ENCODE assay signal across 12 cellular contexts in the genomic region with DNA sequence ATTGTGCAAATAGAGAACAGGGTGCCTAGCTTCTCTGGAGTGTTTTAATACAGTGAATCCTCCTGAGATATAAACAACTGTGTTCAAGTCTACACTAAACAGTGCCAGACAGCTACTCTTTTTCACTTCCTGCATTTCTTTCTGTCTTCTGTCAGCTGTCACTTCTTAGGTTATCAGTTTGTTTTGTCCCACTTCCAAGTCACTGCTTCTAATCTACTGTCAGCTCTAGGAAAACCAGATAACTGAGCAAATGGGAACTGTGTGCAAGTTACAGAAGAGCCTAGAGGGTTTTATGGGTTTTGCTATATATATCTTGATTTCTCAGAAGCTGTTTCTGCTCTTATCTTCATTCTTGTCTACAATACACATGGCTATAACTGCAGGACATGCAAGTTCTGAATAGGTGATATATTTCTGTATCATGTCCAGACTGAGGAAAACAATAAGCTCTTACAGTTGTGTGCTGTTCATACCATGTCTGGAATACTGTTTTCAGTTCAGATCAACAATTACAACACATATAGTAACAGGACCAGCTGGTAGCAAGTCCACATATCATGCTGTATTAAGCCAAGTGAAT. TPM values are rescaled to one million over a fixed set of nuclear protein-coding genes. Genes with fewer than 3 reads are reported as not detected.
DNase-seq lines count a peak whose midpoint lies in the region; ATAC-seq and TF ChIP-seq lines count a peak whose summit lies in the region.
"Had no signal": no experiment of that assay in that cellular context is flagged by ENCODE, and none has a peak within 500 bp of the region (broad histone marks: within the 10 kb centered on the region; RNA-seq: fewer than 3 reads in every experiment).

No MANE protein-coding gene starts in this region.

- ATAC-seq in IMR-90 (ENCODE audit: low read depth) (peak; percentile 47), body of pancreas (peak; percentile 45), memory B cell (ENCODE audit: low read depth) (peak; percentile 32)

- peak overlapping the region; percentile 57 for H3K18ac ChIP-seq in IMR-90 (ENCODE audit: low read depth, low read length)

- TF ChIP-seq POLR2A in IMR-90 (IDR thresholded peaks at IDR 0.05; ENCODE audit: low read depth, low read length) (no peak), body of pancreas (IDR thresholded peaks at IDR 0.05) (no peak), adrenal gland (IDR thresholded peaks at IDR 0.05) (no peak)

- H3K9ac ChIP-seq in BLaER1 treated with 17β-estradiol and CSF1 and Interleukin-3, amounts not matched to agents 10 nM and 100 nM = peak overlapping the region in 3 of 11 experiments; percentile 12 to 39 (median 29); a peak in 5 of 22 replicates
- H3K9ac ChIP-seq in IMR-90 (ENCODE audit: low read depth, low read length) = no peak overlapping the region

- POLR2A ChIA-PET in IMR-90 (lab: Charles Lee; ENCODE audit: unreplicated experiment) = interaction anchor here (0.6 kb wide), 1 partner anchor 25 kb away, joined by 24 read pairs; no protein-coding TSS in a partner anchor

- H4K8ac ChIP-seq in IMR-90 (ENCODE audit: low read depth in 2 of 2, low read length in 2 of 2) = no peak overlapping the region

- H3K79me1 ChIP-seq in IMR-90 (ENCODE audit: low read depth in 1 of 2, low read length in 2 of 2) = peaks cover 4 to 58% of the 10 kb centered on the region in 2 experiments

- peaks cover 29 to 89% (median 61%) of the 10 kb centered on the region in 11 experiments for H3K36me3 ChIP-seq in BLaER1 treated with 17β-estradiol and CSF1 and Interleukin-3, amounts not matched to agents 10 nM and 100 nM
- H3K36me3 ChIP-seq in IMR-90 (ENCODE audit: control insufficient read depth, insufficient read depth, low read length) (peaks cover 9% of the 10 kb centered on the region), body of pancreas (replicated peaks in 1 of 2; ENCODE audit: insufficient read depth in 1 of 2, low read depth in 2 of 2) (peaks cover 0 to 4% of the 10 kb centered on the region in 2 donors), adrenal gland (replicated peaks in 1 of 2) (peaks cover 0 to 15% of the 10 kb centered on the region in 2 donors)
- H3K36me3 ChIP-seq: uterus had no signal

- H3K14ac ChIP-seq in IMR-90 (replicated peaks; ENCODE audit: low read depth, low read length) = no peak overlapping the region; the same call in 1 of the 2 replicates

- H3K9me1 ChIP-seq in IMR-90 (ENCODE audit: insufficient read depth, low read length) = peaks cover 6% of the 10 kb centered on the region

- H3K4me3 ChIP-seq in BLaER1 treated with 17β-estradiol and CSF1 and Interleukin-3, amounts not matched to agents 10 nM and 100 nM = no peak overlapping the region
- H3K4me3 ChIP-seq in IMR-90 (ENCODE audit: insufficient read depth, low read depth, low read length) (no peak overlapping the region), body of pancreas (no peak overlapping the region), adrenal gland (no peak overlapping the region)
- H3K4me3 ChIP-seq: uterus had no signal

- peaks cover 70 to 100% (median 86%) of the 10 kb centered on the region in 11 experiments for H4K20me1 ChIP-seq in BLaER1 treated with 17β-estradiol and CSF1 and Interleukin-3, amounts not matched to agents 10 nM and 100 nM
- H4K20me1 ChIP-seq in IMR-90 (ENCODE audit: insufficient read depth, low read length) = peaks cover 62% of the 10 kb centered on the region

- peak overlapping the region in 4 of 11 experiments; percentile 46 to 65 (median 61); a peak in 9 of 22 replicates for H3K27ac ChIP-seq in BLaER1 treated with 17β-estradiol and CSF1 and Interleukin-3, amounts not matched to agents 10 nM and 100 nM
- H3K27ac ChIP-seq in IMR-90 (ENCODE audit: insufficient read depth, low read length) (peak overlapping the region; percentile 51; the same call in 1 of the 2 replicates), body of pancreas (peak overlapping the region in 3 of 4 donors; percentile 15 to 40 (median 27)), adrenal gland (peak overlapping the region in 2 of 5 donors; percentile 28 to 29)
- H3K27ac ChIP-seq: uterus had no signal

- peak overlapping the region in 10 of 11 experiments; percentile 3 to 99 (median 63); a peak in 16 of 22 replicates for H3K4me2 ChIP-seq in BLaER1 treated with 17β-estradiol and CSF1 and Interleukin-3, amounts not matched to agents 10 nM and 100 nM
- H3K4me2 ChIP-seq in IMR-90 (ENCODE audit: low read depth, low read length) = peak overlapping the region; percentile 43

- H4K91ac ChIP-seq in IMR-90 (ENCODE audit: insufficient read depth, low read depth, low read length) = no peak overlapping the region

- no peak overlapping the region for H2BK20ac ChIP-seq in IMR-90 (ENCODE audit: low read depth, low read length)

- CTCF ChIA-PET in IMR-90 (lab: Yijun Ruan, JAX) = interaction anchor here (1.1 to 1.5 kb wide), 3 partner anchors 25 to 33 kb away, joined by 4 to 9 read pairs (median 7); no protein-coding TSS in a partner anchor

- no peaks in the 10 kb centered on the region for H3K27me3 ChIP-seq in BLaER1 treated with 17β-estradiol and CSF1 and Interleukin-3, amounts not matched to agents 10 nM and 100 nM
- H3K27me3 ChIP-seq in IMR-90 (ENCODE audit: control insufficient read depth, insufficient read depth, low read length) (no peaks in the 10 kb centered on the region), body of pancreas (no peaks in the 10 kb centered on the region), adrenal gland (no peaks in the 10 kb centered on the region)
- H3K27me3 ChIP-seq: uterus had no signal

- peak overlapping the region; percentile 73 for H2BK5ac ChIP-seq in IMR-90 (ENCODE audit: low read depth, low read length, poor library complexity, severe bottlenecking)

- dilution Hi-C loops in IMR-90 (cut with HindIII; ENCODE audit: low sequenced_read_pairs, unreplicated experiment) = no loop called here

- peak overlapping the region; percentile 16; the same call in 1 of the 2 replicates for H4K5ac ChIP-seq in IMR-90 (ENCODE audit: low read depth, low read length)

- no peak overlapping the region for H3K4ac ChIP-seq in IMR-90 (ENCODE audit: low read depth, low read length)

- H3K4me3 Mint-ChIP-seq in memory B cell = no peak overlapping the region

- no peaks in the 10 kb centered on the region for H3K9me3 Mint-ChIP-seq in memory B cell

- H3K4me1 ChIP-seq in BLaER1 treated with 17β-estradiol and CSF1 and Interleukin-3, amounts not matched to agents 10 nM and 100 nM = peaks cover 42 to 75% (median 64%) of the 10 kb centered on the region in 10 experiments
- H3K4me1 ChIP-seq in IMR-90 (ENCODE audit: control insufficient read depth, insufficient read depth, low read length) = peaks cover 10% of the 10 kb centered on the region
- H3K4me1 ChIP-seq in body of pancreas = peaks cover 50% of the 10 kb centered on the region
- peaks cover 22 to 69% of the 10 kb centered on the region in 2 donors for H3K4me1 ChIP-seq in adrenal gland (replicated peaks in 1 of 2)

- H3K23ac ChIP-seq in IMR-90 (ENCODE audit: low read depth, low read length) = peak overlapping the region; percentile 34; the same call in 1 of the 2 replicates

- H3K27me3 Mint-ChIP-seq in memory B cell = no peaks in the 10 kb centered on the region

- TF ChIP-seq CTCF in IMR-90 (conservative IDR thresholded peaks at IDR 0.05; ENCODE audit: low read depth, low read length) (no peak), body of pancreas (IDR thresholded peaks at IDR 0.05) (no peak), adrenal gland (IDR thresholded peaks at IDR 0.05) (no peak)

- H2AFZ ChIP-seq in IMR-90 (replicated peaks; ENCODE audit: low read length, poor library complexity) = no peak overlapping the region

- H3K4me1 Mint-ChIP-seq in memory B cell = peaks cover 36% of the 10 kb centered on the region

- H3K9me3 ChIP-seq in BLaER1 treated with 17β-estradiol and CSF1 and Interleukin-3, amounts not matched to agents 10 nM and 100 nM (replicated peaks in 1 of 11) = no peaks in the 10 kb centered on the region
- H3K9me3 ChIP-seq in IMR-90 (ENCODE audit: control insufficient read depth, insufficient read depth, low read length) = no peaks in the 10 kb centered on the region
- H3K9me3 ChIP-seq in body of pancreas = no peaks in the 10 kb centered on the region
- H3K9me3 ChIP-seq in adrenal gland (replicated peaks in 1 of 3) = no peaks in the 10 kb centered on the region
- H3K9me3 ChIP-seq: uterus had no signal

- in situ Hi-C loops in IMR-90 (cut with MboI; ENCODE audit: low sequenced_read_pairs) = no loop called here

- no peak overlapping the region for H2BK15ac ChIP-seq in IMR-90 (ENCODE audit: low read depth, low read length)

- no peak overlapping the region for H2AK5ac ChIP-seq in IMR-90 (ENCODE audit: low read depth, low read length)

- H3K56ac ChIP-seq in IMR-90 (ENCODE audit: extremely low read depth, insufficient read depth, low read length) = no peak overlapping the region; the same call in 1 of the 2 replicates

- no peak overlapping the region for H2AK9ac ChIP-seq in IMR-90 (replicated peaks; ENCODE audit: low read depth, low read length, poor library complexity)

- BruUV-seq in IMR-90 (replicated peaks; lab: Mats Ljungman, UMichigan) = no TSS peak

- DNase-seq in IMR-90 = peak; percentile 29
- no peak for DNase-seq in body of pancreas
- DNase-seq in memory B cell (ENCODE audit: low spot score in 2 of 2) = no peak
- DNase-seq in mesenteric fat pad (ENCODE audit: low spot score) = no peak
- no peak for DNase-seq in adrenal gland
- no peak for DNase-seq in activated naive CD4-positive, alpha-beta T cell treated with anti-CD3 and anti-CD28 coated beads, Interleukin-2, amount 50 U/mL, for 16 hours
- DNase-seq in ureter (ENCODE audit: low spot score) = no peak
- DNase-seq: aorta, DMS153, NCI-H510A, uterus had no signal

- no peak overlapping the region for H2BK120ac ChIP-seq in IMR-90 (ENCODE audit: low read depth, low read length)

- H3K27ac Mint-ChIP-seq in memory B cell = peak overlapping the region; percentile 70

- no peak for TF ChIP-seq RAD21 in IMR-90 (IDR thresholded peaks at IDR 0.05; ENCODE audit: low read length)

- H3K36me3 Mint-ChIP-seq in memory B cell = peaks cover 17% of the 10 kb centered on the region

- intact Hi-C loops in IMR-90 (cut with micrococcal nuclease) (no loop called here), body of pancreas (cut with DNase I) (no loop called here), adrenal gland (cut with DNase I) (no loop called here)

TF ChIP-seq in IMR-90, 13 proteins besides CTCF, POLR2A, EP300 and RAD21 (continues in another document):
- TF ChIP-seq FOS (IDR thresholded peaks at IDR 0.05; ENCODE audit: low read depth, low read length) (no peak), NFE2L2 (IDR thresholded peaks at IDR 0.05; ENCODE audit: low read depth, low read length) (no peak), MAZ (IDR thresholded peaks at IDR 0.05; ENCODE audit: borderline replicate concordance, low read depth, low read length) (no peak), BHLHE40 (IDR thresholded peaks at IDR 0.05; ENCODE audit: low read depth, low read length) (no peak), RFX5 (IDR thresholded peaks at IDR 0.05; ENCODE audit: low read depth, low read length) (no peak)

RNA-seq across cellular contexts. Expression of gene PITPNB, which starts 5.8 kb away (rescaled TPM):
- 19.7 and 29.2 TPM in 2 replicates for total RNA-seq in IMR-90 (2012; rRNA removed)
- polyA plus RNA-seq in IMR-90 (2012; rRNA removed) = 43.3 and 54.5 TPM in 2 replicates
- polyA plus RNA-seq in IMR-90 (2012; cell fraction: cytosol; rRNA removed) = 12.1 and 20.1 TPM in 2 replicates
- polyA plus RNA-seq in IMR-90 (2012; cell fraction: nucleus; rRNA removed; ENCODE audit: low replicate concordance) = 9.3 and 56.7 TPM in 2 replicates
- total RNA-seq in body of pancreas = 10 to 100 TPM; 21.3 to 39.6 TPM
- 101 TPM for total RNA-seq in mesenteric fat pad
- total RNA-seq in adrenal gland = 10 to 100 TPM; 16.8 to 68.0 (median 36.9) TPM
- polyA plus RNA-seq in adrenal gland = 10 to 100 TPM; 22.9 to 69.0 (median 24.3) TPM
- 93.7 TPM for total RNA-seq in ureter
